8 cellular contexts compared by ENCODE assay signal in genomic region chr17:40499551-40500189, GRCh38. TPM values are rescaled to one million over a fixed set of nuclear protein-coding genes. Genes with fewer than 3 reads are reported as not detected.
DNase-seq lines count a peak whose midpoint lies in the region; ATAC-seq, FAIRE-seq and TF ChIP-seq lines count a peak whose summit lies in the region.

No MANE protein-coding gene starts in this region.

- peak; percentile 99 for ATAC-seq in left lobe of liver
- no peak for ATAC-seq in GM21367 (IDR thresholded peaks at IDR 0.05; ENCODE audit: unreplicated experiment)

- CTCF ChIA-PET in GM10248 (lab: Yijun Ruan, JAX), result no interaction called here

- POLR2A ChIA-PET in GM10248 (lab: Yijun Ruan, JAX), result interaction anchor here (0.6 kb wide), 1 partner anchor 1111 kb away, joined by 3 read pairs; no protein-coding TSS in a partner anchor

- FAIRE-seq in GM19239 (lab: Jason Lieb, UNC), result no peak

- peaks cover 8% of the 10 kb centered on the region; the same call in 1 of the 2 replicates for H3K27me3 ChIP-seq in BLaER1
- no peaks in the 10 kb centered on the region for H3K27me3 ChIP-seq in tibial nerve

- peak; percentile 3 for TF ChIP-seq CTCF in choroid plexus epithelial cell (conservative IDR thresholded peaks at IDR 0.05; ENCODE audit: low read depth, low read length)
- no peak for TF ChIP-seq CTCF in tibial nerve (IDR thresholded peaks at IDR 0.05)
- TF ChIP-seq CTCF in GM10248 (IDR thresholded peaks at IDR 0.05; ENCODE audit: control extremely low read depth, extremely low read depth, low read depth, missing control alignments), result no peak

- peak; percentile 93 for DNase-seq in NCI-H2029 (lab: John Stamatoyannopoulos, UW)
- DNase-seq in choroid plexus epithelial cell (ENCODE audit: low read depth), result peak; percentile 69
- DNase-seq in left lobe of liver (ENCODE audit: low spot score), result peak; percentile 92
- DNase-seq in tibial nerve (ENCODE audit: low spot score in 2 of 2), result peak; percentile 72 to 76
- no peak for DNase-seq in GM19239 (ENCODE audit: insufficient read length, low spot score)
- DNase-seq in GM10248 (ENCODE audit: extremely low spot score), result no peak

- no peak overlapping the region for H3K9ac ChIP-seq in BLaER1

- TF ChIP-seq EP300 in tibial nerve (IDR thresholded peaks at IDR 0.05), result peak; percentile 27 to 46

- no peak for TF ChIP-seq POLR2A in tibial nerve (IDR thresholded peaks at IDR 0.05)

- 17 to 22% methylated on average over 11 to 17 of the region's 17 CpGs for WGBS in tibial nerve, 2 donors

- H3K4me3 ChIP-seq in BLaER1 (no peak overlapping the region), choroid plexus epithelial cell (ENCODE audit: low read depth, low read length) (no peak overlapping the region), tibial nerve (no peak overlapping the region)

- H3K27ac ChIP-seq in BLaER1 (no peak overlapping the region), tibial nerve (peak overlapping the region in 2 of 4 donors; percentile 21 to 33)

- H3K4me2 ChIP-seq in BLaER1, result peak overlapping the region; percentile 60

- H3K9me3 ChIP-seq in BLaER1 (no peaks in the 10 kb centered on the region), tibial nerve (peaks cover 0 to 4% (median 0%) of the 10 kb centered on the region in 4 donors)

- H4K20me1 ChIP-seq in BLaER1, result no peaks in the 10 kb centered on the region

- H3K4me1 ChIP-seq in BLaER1 (peaks cover 54% of the 10 kb centered on the region), tibial nerve (peaks cover 0 to 26% (median 4%) of the 10 kb centered on the region in 4 donors)

- no peaks in the 10 kb centered on the region for H3K36me3 ChIP-seq in BLaER1
- H3K36me3 ChIP-seq in tibial nerve, result no peaks in the 10 kb centered on the region

RNA-seq across cellular contexts. Expression of gene TNS4, which starts 1.8 kb away (rescaled TPM):
- 0.13 TPM for total RNA-seq in left lobe of liver
- total RNA-seq in tibial nerve, result under 1 TPM in 1 of 4 donors, not detected in 3; 0.30 TPM

RNA-seq across cellular contexts. Expression of gene IGFBP4, which starts 56.4 kb away (rescaled TPM):
- total RNA-seq in left lobe of liver, result 501 TPM
- total RNA-seq in tibial nerve, result 1,000 to 10,000 TPM in 1 of 4 donors, 100 to 1,000 TPM in 3; 675 to 1,301 (median 748) TPM

Comparison
In these comparisons a context has a peak if more than half of its experiments do, and no peak if none do; other contexts are left out.
1. DNase-seq: peak in NCI-H2029 (single experiment), choroid plexus epithelial cell (single experiment), left lobe of liver (single experiment) and tibial nerve (2 of 2); none in GM19239 (single experiment) and GM10248 (single experiment).